ENCODE assay signal across 10 cellular contexts in genomic region chr11:10452211-10452767, GRCh38. TPM values are rescaled to one million over a fixed set of nuclear protein-coding genes. Genes with fewer than 3 reads are reported as not detected.
DNase-seq lines count a peak whose midpoint lies in the region; ATAC-seq and TF ChIP-seq lines count a peak whose summit lies in the region.
"Had no signal": no experiment of that assay in that cellular context is flagged by ENCODE, and none has a peak within 500 bp of the region (broad histone marks: within the 10 kb centered on the region; RNA-seq: fewer than 3 reads in every experiment).

No MANE protein-coding gene starts in this region.

- H3K9me3 ChIP-seq in mammary epithelial cell (replicated peaks; ENCODE audit: insufficient read depth, low read length) (no peaks in the 10 kb centered on the region), gastroesophageal sphincter (no peaks in the 10 kb centered on the region)

- H3K27ac Mint-ChIP-seq in MCF 10A (ENCODE audit: low read depth, unreplicated experiment): no peak overlapping the region
- peak overlapping the region; percentile 8 for H3K27ac Mint-ChIP-seq in activated T-helper 2 cell treated with anti-CD3 and anti-CD28 coated beads, Interferon-gamma antibody, Interleukin-2, Interleukin-4, amounts not matched to agents 10 μg/mL and 5 μg/mL and 100 μg/mL, durations not matched to agents 14 hours and 24 hours and 36 hours

- H3K4me2 ChIP-seq in mammary epithelial cell (ENCODE audit: insufficient read depth, low read depth, low read length): peak overlapping the region; percentile 13

- TF ChIP-seq EP300 in gastroesophageal sphincter (IDR thresholded peaks at IDR 0.05): no peak

- peaks cover 6% of the 10 kb centered on the region for H3K36me3 Mint-ChIP-seq in MCF 10A (ENCODE audit: insufficient read depth, unreplicated experiment)
- peaks cover 11% of the 10 kb centered on the region for H3K36me3 Mint-ChIP-seq in activated T-helper 2 cell treated with anti-CD3 and anti-CD28 coated beads, Interferon-gamma antibody, Interleukin-2, Interleukin-4, amounts not matched to agents 10 μg/mL and 5 μg/mL and 100 μg/mL, durations not matched to agents 14 hours and 24 hours and 36 hours (ENCODE audit: low read depth)

- peaks cover 52% of the 10 kb centered on the region for H3K4me1 ChIP-seq in mammary epithelial cell (ENCODE audit: insufficient read depth, low read length)
- peaks cover 0 to 52% (median 18%) of the 10 kb centered on the region in 3 donors for H3K4me1 ChIP-seq in gastroesophageal sphincter

- dilution Hi-C loops in mammary epithelial cell (cut with HindIII; ENCODE audit: low sequenced_read_pairs): no loop called here

- CTCF ChIA-PET in mammary epithelial cell (lab: Charles Lee; ENCODE audit: low non-redundant PET) (no interaction called here), MCF 10A (lab: Yijun Ruan, JAX) (interaction anchor here (0.7 kb wide), 1 partner anchor 42 kb away, joined by 4 read pairs; no protein-coding TSS in a partner anchor)

- H3K36me3 ChIP-seq in mammary epithelial cell (ENCODE audit: insufficient read depth, low read length) (no peaks in the 10 kb centered on the region), gastroesophageal sphincter (no peaks in the 10 kb centered on the region)

- TF ChIP-seq POLR2A in gastroesophageal sphincter (IDR thresholded peaks at IDR 0.05): no peak

- POLR2A ChIA-PET in MCF 10A (lab: Yijun Ruan, JAX): interaction anchor here (0.7 to 6.1 kb wide), 4 partner anchors 9 to 44 kb away, joined by 3 to 75 read pairs (median 3); no protein-coding TSS in a partner anchor

- ATAC-seq in GM21529 (IDR thresholded peaks at IDR 0.05; ENCODE audit: unreplicated experiment): no peak
- ATAC-seq in gastroesophageal sphincter: no peak

- H3K9me3 Mint-ChIP-seq in MCF 10A (ENCODE audit: unreplicated experiment): no peaks in the 10 kb centered on the region
- no peaks in the 10 kb centered on the region for H3K9me3 Mint-ChIP-seq in activated T-helper 2 cell treated with anti-CD3 and anti-CD28 coated beads, Interferon-gamma antibody, Interleukin-2, Interleukin-4, amounts not matched to agents 10 μg/mL and 5 μg/mL and 100 μg/mL, durations not matched to agents 14 hours and 24 hours and 36 hours

- no peak overlapping the region for H2AFZ ChIP-seq in mammary epithelial cell (ENCODE audit: low read depth, low read length)

- 100% methylated on average over 3 of the region's 3 CpGs for WGBS in mammary epithelial cell (ENCODE audit: low coverage, missing lambda C conversion rate)
- WGBS in gastroesophageal sphincter (ENCODE audit: low coverage in 1 of 2), 2 donors: 72 to 81% methylated on average over 3 of the region's 3 CpGs

- BruUV-seq in mammary epithelial cell (replicated peaks; lab: Mats Ljungman, UMichigan): no TSS peak
- no TSS peak for BruUV-seq in MCF 10A (replicated peaks; lab: Mats Ljungman, UMichigan)

- in situ Hi-C loops in mammary epithelial cell (cut with MboI; ENCODE audit: low sequenced_read_pairs in 2 of 2): no loop called here

- H3K4me3 Mint-ChIP-seq in MCF 10A (ENCODE audit: unreplicated experiment): no peak overlapping the region
- no peak overlapping the region for H3K4me3 Mint-ChIP-seq in activated T-helper 2 cell treated with anti-CD3 and anti-CD28 coated beads, Interferon-gamma antibody, Interleukin-2, Interleukin-4, amounts not matched to agents 10 μg/mL and 5 μg/mL and 100 μg/mL, durations not matched to agents 14 hours and 24 hours and 36 hours (ENCODE audit: low read depth)

- no peak for TF ChIP-seq CTCF in mammary epithelial cell (conservative IDR thresholded peaks at IDR 0.05 in 1 of 2, IDR thresholded peaks at IDR 0.05 in 1 of 2; ENCODE audit: extremely low read depth in 1 of 2, insufficient read depth in 1 of 2, low read depth in 1 of 2, low read length in 2 of 2)
- no peak for TF ChIP-seq CTCF in MCF 10A (IDR thresholded peaks at IDR 0.05; ENCODE audit: unreplicated experiment)
- no peak for TF ChIP-seq CTCF in gastroesophageal sphincter (IDR thresholded peaks at IDR 0.05)

- DNase-seq in mammary epithelial cell (no peak), MCF 10A (ENCODE audit: unreplicated experiment) (no peak), AML-193 (lab: John Stamatoyannopoulos, UW) (no peak), hepatic stellate cell (ENCODE audit: low spot score) (no peak)
- DNase-seq in activated T-helper 2 cell treated with anti-CD3 and anti-CD28 coated beads, Interferon-gamma antibody, Interleukin-2, Interleukin-4, amounts not matched to agents 10 μg/mL and 5 μg/mL and 100 μg/mL, durations not matched to agents 14 hours and 24 hours and 36 hours (ENCODE audit: low spot score): no peak
- DNase-seq: activated CD4-positive, alpha-beta T cell treated with anti-CD3 and anti-CD28 coated beads for 4 hours; NCI-H1105 treated with DMSO at 0.1 percent for 48 hours had no signal

- H3K9ac ChIP-seq in mammary epithelial cell (ENCODE audit: insufficient read depth, low read length): no peak overlapping the region

- no peak overlapping the region for H3K27ac ChIP-seq in mammary epithelial cell (ENCODE audit: insufficient read depth, low read depth, low read length)
- peak overlapping the region; percentile 83 for H3K27ac ChIP-seq in layer of hippocampus (ENCODE audit: low read depth, low read length)
- no peak overlapping the region for H3K27ac ChIP-seq in gastroesophageal sphincter

- no peaks in the 10 kb centered on the region for H3K27me3 ChIP-seq in mammary epithelial cell (ENCODE audit: insufficient read depth, low read length)
- no peaks in the 10 kb centered on the region for H3K27me3 ChIP-seq in layer of hippocampus (ENCODE audit: control insufficient read depth, insufficient read depth, low read length)
- peaks cover 17% of the 10 kb centered on the region for H3K27me3 ChIP-seq in gastroesophageal sphincter

- H3K4me3 ChIP-seq in mammary epithelial cell (replicated peaks in 1 of 3; ENCODE audit: insufficient read depth in 1 of 3, low read depth in 2 of 3, low read length in 3 of 3): no peak overlapping the region
- no peak overlapping the region for H3K4me3 ChIP-seq in gastroesophageal sphincter

- no peaks in the 10 kb centered on the region for H3K27me3 Mint-ChIP-seq in MCF 10A (ENCODE audit: insufficient read depth, unreplicated experiment)
- H3K27me3 Mint-ChIP-seq in activated T-helper 2 cell treated with anti-CD3 and anti-CD28 coated beads, Interferon-gamma antibody, Interleukin-2, Interleukin-4, amounts not matched to agents 10 μg/mL and 5 μg/mL and 100 μg/mL, durations not matched to agents 14 hours and 24 hours and 36 hours (ENCODE audit: low read depth): peaks cover 18% of the 10 kb centered on the region

- H3K79me2 ChIP-seq in mammary epithelial cell (ENCODE audit: insufficient read depth, low read length): peaks cover 35% of the 10 kb centered on the region

- peaks cover 6% of the 10 kb centered on the region for H3K4me1 Mint-ChIP-seq in MCF 10A (ENCODE audit: insufficient read depth, unreplicated experiment)
- peaks cover 66% of the 10 kb centered on the region for H3K4me1 Mint-ChIP-seq in activated T-helper 2 cell treated with anti-CD3 and anti-CD28 coated beads, Interferon-gamma antibody, Interleukin-2, Interleukin-4, amounts not matched to agents 10 μg/mL and 5 μg/mL and 100 μg/mL, durations not matched to agents 14 hours and 24 hours and 36 hours (ENCODE audit: low read depth)

- no peaks in the 10 kb centered on the region for H4K20me1 ChIP-seq in mammary epithelial cell (ENCODE audit: insufficient read depth, low read length)

- intact Hi-C loops in mammary epithelial cell (cut with micrococcal nuclease): no loop called here
- intact Hi-C loops in MCF 10A (cut with micrococcal nuclease): loop anchor here (5.0 kb wide), 1 partner anchor 45 kb away; no protein-coding TSS in a partner anchor
- intact Hi-C loops in activated T-helper 2 cell treated with anti-CD3 and anti-CD28 coated beads, Interferon-gamma antibody, Interleukin-2, Interleukin-4, amounts not matched to agents 10 μg/mL and 5 μg/mL and 100 μg/mL, durations not matched to agents 14 hours and 24 hours and 36 hours (cut with micrococcal nuclease): loop anchor here (10.0 kb wide), 1 partner anchor 147 kb away; the partner anchor contains the start of gene ADM

RNA-seq across cellular contexts. Expression of gene AMPD3, which starts 2.8 kb away (rescaled TPM):
- 1 to 10 TPM; 6.7 to 8.2 TPM for total RNA-seq in mammary epithelial cell
- 5.3 TPM for polyA plus RNA-seq in mammary epithelial cell
- 37.1 TPM for polyA minus RNA-seq in mammary epithelial cell
- 5.0 and 5.4 TPM in 2 replicates for total RNA-seq in MCF 10A (2022)
- total RNA-seq in activated T-helper 2 cell treated with anti-CD3 and anti-CD28 coated beads, Interferon-gamma antibody, Interleukin-2, Interleukin-4, amounts not matched to agents 10 μg/mL and 5 μg/mL and 100 μg/mL, durations not matched to agents 14 hours and 24 hours and 36 hours: 24.8 and 26.1 TPM in 2 replicates
- total RNA-seq in gastroesophageal sphincter: 1 to 10 TPM; 4.3 to 7.3 (median 5.4) TPM
